In genomic region chr17:38454528-38454927, GRCh38 we compare ENCODE assay signal across 7 cellular contexts. TPM values are rescaled to one million over a fixed set of nuclear protein-coding genes. Genes with fewer than 3 reads are reported as not detected.
A peak's percentile ranks its signal among the peaks of the same experiment; 100 is the strongest.
DNase-seq lines count a peak whose midpoint lies in the region; ATAC-seq and TF ChIP-seq lines count a peak whose summit lies in the region.

No MANE protein-coding gene starts in this region.

- H3K4me1 Mint-ChIP-seq in activated T-cell treated with anti-CD3 and anti-CD28 coated beads, Interleukin-2, amount 50 U/mL, for 4 hours (ENCODE audit: low read depth): peaks cover 14% of the 10 kb centered on the region

- H3K27me3 ChIP-seq in brain microvascular endothelial cell (replicated peaks) (no peaks in the 10 kb centered on the region), smooth muscle cell (ENCODE audit: low read depth) (no peaks in the 10 kb centered on the region)

- H4K20me1 ChIP-seq in smooth muscle cell (ENCODE audit: low read depth): peaks cover 91% of the 10 kb centered on the region

- peaks cover 15% of the 10 kb centered on the region for H3K36me3 ChIP-seq in brain microvascular endothelial cell (replicated peaks)
- no peaks in the 10 kb centered on the region for H3K36me3 ChIP-seq in smooth muscle cell (ENCODE audit: low read depth)

- H2AFZ ChIP-seq in smooth muscle cell (ENCODE audit: low read depth): no peak overlapping the region

- ATAC-seq in activated T-cell treated with anti-CD3 and anti-CD28 coated beads, Interleukin-2, amount 50 U/mL, for 4 hours: no peak
- no peak for ATAC-seq in HG02642 (IDR thresholded peaks at IDR 0.05; ENCODE audit: poor library complexity, unreplicated experiment)

- H3K79me2 ChIP-seq in smooth muscle cell (ENCODE audit: low read depth): peaks cover 42% of the 10 kb centered on the region

- DNase-seq in HUDEP-2 (lab: John Stamatoyannopoulos, UW; ENCODE audit: unreplicated experiment in 76 of 76) (peak in 60 of 76 experiments; percentile 16 to 71 (median 40)), brain microvascular endothelial cell (peak; percentile 50), smooth muscle cell (lab: John Stamatoyannopoulos, UW; ENCODE audit: unreplicated experiment) (peak; percentile 52), NCI-H1436 (lab: John Stamatoyannopoulos, UW) (no peak)
- no peak for DNase-seq in activated T-cell treated with anti-CD3 and anti-CD28 coated beads, Interleukin-2, amount 50 U/mL, for 4 hours

- in situ Hi-C loops in brain microvascular endothelial cell (cut with HindIII; ENCODE audit: low pct_ligation_motif_present, low sequenced_read_pairs): no loop called here

- H3K4me1 ChIP-seq in smooth muscle cell (ENCODE audit: low read depth): peaks cover 57% of the 10 kb centered on the region

- peaks cover 48% of the 10 kb centered on the region for H3K27me3 Mint-ChIP-seq in activated T-cell treated with anti-CD3 and anti-CD28 coated beads, Interleukin-2, amount 50 U/mL, for 4 hours (ENCODE audit: low read depth)

- H3K9me3 ChIP-seq in iPS-18c (ENCODE audit: control insufficient read depth, insufficient read depth, low read length): no peaks in the 10 kb centered on the region
- no peaks in the 10 kb centered on the region for H3K9me3 ChIP-seq in smooth muscle cell (replicated peaks; ENCODE audit: low read depth)

- TF ChIP-seq CTCF in brain microvascular endothelial cell (IDR thresholded peaks at IDR 0.05; ENCODE audit: low read depth, low read length, missing control alignments): no peak
- no peak for TF ChIP-seq CTCF in smooth muscle cell (IDR thresholded peaks at IDR 0.05; ENCODE audit: borderline replicate concordance, insufficient read depth, poor library complexity, severe bottlenecking)

- peaks cover 29% of the 10 kb centered on the region for H3F3A ChIP-seq in smooth muscle cell (ENCODE audit: low read depth)

- H3K4me3 Mint-ChIP-seq in activated T-cell treated with anti-CD3 and anti-CD28 coated beads, Interleukin-2, amount 50 U/mL, for 4 hours: no peak overlapping the region

- H3K27ac ChIP-seq in brain microvascular endothelial cell (peak overlapping the region; percentile 65), smooth muscle cell (ENCODE audit: low read depth) (peak overlapping the region; percentile 60)

- H3K4me2 ChIP-seq in smooth muscle cell: peak overlapping the region; percentile 94

- H3K36me3 Mint-ChIP-seq in activated T-cell treated with anti-CD3 and anti-CD28 coated beads, Interleukin-2, amount 50 U/mL, for 4 hours (ENCODE audit: insufficient read depth): no peaks in the 10 kb centered on the region

- 14% methylated on average over 12 of the region's 12 CpGs for WGBS in smooth muscle cell (ENCODE audit: low lambda C conversion rate)

- H3K9ac ChIP-seq in smooth muscle cell (ENCODE audit: low read depth): no peak overlapping the region

- no peaks in the 10 kb centered on the region for H3K9me3 Mint-ChIP-seq in activated T-cell treated with anti-CD3 and anti-CD28 coated beads, Interleukin-2, amount 50 U/mL, for 4 hours

- H3K4me3 ChIP-seq in brain microvascular endothelial cell (ENCODE audit: low read depth, low read length): peak overlapping the region; percentile 68
- H3K4me3 ChIP-seq in iPS-18c (ENCODE audit: insufficient read depth, low read depth, low read length): peak overlapping the region; percentile 45
- H3K4me3 ChIP-seq in smooth muscle cell: peak overlapping the region; percentile 55

RNA-seq across cellular contexts. Expression of gene ARHGAP23, which starts 26.3 kb away (rescaled TPM):
- 18.1 and 34.0 TPM in 2 replicates for total RNA-seq in smooth muscle cell
- polyA plus RNA-seq in smooth muscle cell: 24.9 and 30.0 TPM in 2 replicates
- total RNA-seq in activated T-cell treated with anti-CD3 and anti-CD28 coated beads, Interleukin-2, amount 50 U/mL, for 4 hours: under 1 TPM; 0.29 to 0.57 (median 0.48) TPM

Comparison
In these comparisons a context has a peak if more than half of its experiments do, and no peak if none do; other contexts are left out.
1. DNase-seq: peak in HUDEP-2 (60 of 76), brain microvascular endothelial cell (single experiment) and smooth muscle cell (single experiment); none in NCI-H1436 (single experiment) and activated T-cell treated with anti-CD3 and anti-CD28 coated beads, Interleukin-2, amount 50 U/mL, for 4 hours (single experiment).
2. RNA of gene ARHGAP23, which starts 26.3 kb away (total RNA-seq): 18.1 to 34.0 TPM in smooth muscle cell; 0.29 to 0.57 TPM in activated T-cell treated with anti-CD3 and anti-CD28 coated beads, Interleukin-2, amount 50 U/mL, for 4 hours; every median in the first group is over 10 times any median in the second.
3. Peak in every context shown above with its lines, with median percentiles within 50 percentile points of each other: H3K4me3 ChIP-seq.